In the genomic region with DNA sequence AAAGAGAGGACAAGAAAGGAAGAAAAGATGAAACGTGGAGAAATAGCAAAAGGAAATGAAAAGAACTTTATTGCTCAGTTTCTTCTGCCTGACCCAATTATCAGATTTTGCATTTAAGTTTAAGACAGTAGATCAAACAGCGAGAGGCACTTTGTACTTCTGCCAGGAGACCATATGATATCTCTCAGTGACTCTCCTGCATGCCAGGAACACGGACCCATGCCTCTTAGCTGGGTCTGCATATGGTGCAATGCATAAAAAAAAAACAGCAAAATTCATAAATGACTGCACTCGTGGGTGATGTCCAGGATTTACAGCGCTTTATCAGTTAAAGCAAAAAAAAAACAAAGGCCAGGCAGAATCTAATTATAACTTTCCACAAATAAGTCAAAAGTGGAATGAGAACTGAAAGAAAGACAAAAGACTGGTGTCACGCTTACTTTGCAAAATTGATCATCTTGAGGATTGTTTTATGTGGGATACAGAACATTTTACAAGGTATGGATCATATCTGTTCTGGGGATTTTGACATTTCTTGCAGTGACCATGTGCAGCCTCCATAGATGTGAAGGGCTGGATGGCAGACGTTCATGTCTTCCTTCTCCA, we compare ENCODE assay signal across 1 cellular context.
TF ChIP-seq lines count a peak whose summit lies in the region.

No MANE protein-coding gene starts in this region.

TF ChIP-seq in GM12878, 131 proteins besides CTCF, POLR2A, EP300 and RAD21 (continued from another document):
- TF ChIP-seq CREB1 (IDR thresholded peaks at IDR 0.05; ENCODE audit: low read depth) (no peak), SMAD5 (IDR thresholded peaks at IDR 0.05; ENCODE audit: low read depth) (no peak), ZSCAN29 (IDR thresholded peaks at IDR 0.05) (no peak), JUNB (IDR thresholded peaks at IDR 0.05) (peak; percentile 49), RUNX3 (IDR thresholded peaks at IDR 0.05; ENCODE audit: low read length) (peak; percentile 56), SREBF1 (IDR thresholded peaks at IDR 0.05; ENCODE audit: low read length) (no peak), TCF7 (IDR thresholded peaks at IDR 0.05; ENCODE audit: borderline replicate concordance) (no peak), NFIC (IDR thresholded peaks at IDR 0.05; ENCODE audit: low read depth, low read length) (peak; percentile 41; the same call in 1 of the 2 replicates), ATF7 (IDR thresholded peaks at IDR 0.05; ENCODE audit: low read depth) (no peak)
- TF ChIP-seq, protein P1, sequence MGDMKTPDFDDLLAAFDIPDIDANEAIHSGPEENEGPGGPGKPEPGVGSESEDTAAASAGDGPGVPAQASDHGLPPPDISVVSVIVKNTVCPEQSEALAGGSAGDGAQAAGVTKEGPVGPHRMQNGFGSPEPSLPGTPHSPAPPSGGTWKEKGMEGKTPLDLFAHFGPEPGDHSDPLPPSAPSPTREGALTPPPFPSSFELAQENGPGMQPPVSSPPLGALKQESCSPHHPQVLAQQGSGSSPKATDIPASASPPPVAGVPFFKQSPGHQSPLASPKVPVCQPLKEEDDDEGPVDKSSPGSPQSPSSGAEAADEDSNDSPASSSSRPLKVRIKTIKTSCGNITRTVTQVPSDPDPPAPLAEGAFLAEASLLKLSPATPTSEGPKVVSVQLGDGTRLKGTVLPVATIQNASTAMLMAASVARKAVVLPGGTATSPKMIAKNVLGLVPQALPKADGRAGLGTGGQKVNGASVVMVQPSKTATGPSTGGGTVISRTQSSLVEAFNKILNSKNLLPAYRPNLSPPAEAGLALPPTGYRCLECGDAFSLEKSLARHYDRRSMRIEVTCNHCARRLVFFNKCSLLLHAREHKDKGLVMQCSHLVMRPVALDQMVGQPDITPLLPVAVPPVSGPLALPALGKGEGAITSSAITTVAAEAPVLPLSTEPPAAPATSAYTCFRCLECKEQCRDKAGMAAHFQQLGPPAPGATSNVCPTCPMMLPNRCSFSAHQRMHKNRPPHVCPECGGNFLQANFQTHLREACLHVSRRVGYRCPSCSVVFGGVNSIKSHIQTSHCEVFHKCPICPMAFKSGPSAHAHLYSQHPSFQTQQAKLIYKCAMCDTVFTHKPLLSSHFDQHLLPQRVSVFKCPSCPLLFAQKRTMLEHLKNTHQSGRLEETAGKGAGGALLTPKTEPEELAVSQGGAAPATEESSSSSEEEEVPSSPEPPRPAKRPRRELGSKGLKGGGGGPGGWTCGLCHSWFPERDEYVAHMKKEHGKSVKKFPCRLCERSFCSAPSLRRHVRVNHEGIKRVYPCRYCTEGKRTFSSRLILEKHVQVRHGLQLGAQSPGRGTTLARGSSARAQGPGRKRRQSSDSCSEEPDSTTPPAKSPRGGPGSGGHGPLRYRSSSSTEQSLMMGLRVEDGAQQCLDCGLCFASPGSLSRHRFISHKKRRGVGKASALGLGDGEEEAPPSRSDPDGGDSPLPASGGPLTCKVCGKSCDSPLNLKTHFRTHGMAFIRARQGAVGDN (IDR thresholded peaks at IDR 0.05) = no peak
- TF ChIP-seq, protein P2, sequence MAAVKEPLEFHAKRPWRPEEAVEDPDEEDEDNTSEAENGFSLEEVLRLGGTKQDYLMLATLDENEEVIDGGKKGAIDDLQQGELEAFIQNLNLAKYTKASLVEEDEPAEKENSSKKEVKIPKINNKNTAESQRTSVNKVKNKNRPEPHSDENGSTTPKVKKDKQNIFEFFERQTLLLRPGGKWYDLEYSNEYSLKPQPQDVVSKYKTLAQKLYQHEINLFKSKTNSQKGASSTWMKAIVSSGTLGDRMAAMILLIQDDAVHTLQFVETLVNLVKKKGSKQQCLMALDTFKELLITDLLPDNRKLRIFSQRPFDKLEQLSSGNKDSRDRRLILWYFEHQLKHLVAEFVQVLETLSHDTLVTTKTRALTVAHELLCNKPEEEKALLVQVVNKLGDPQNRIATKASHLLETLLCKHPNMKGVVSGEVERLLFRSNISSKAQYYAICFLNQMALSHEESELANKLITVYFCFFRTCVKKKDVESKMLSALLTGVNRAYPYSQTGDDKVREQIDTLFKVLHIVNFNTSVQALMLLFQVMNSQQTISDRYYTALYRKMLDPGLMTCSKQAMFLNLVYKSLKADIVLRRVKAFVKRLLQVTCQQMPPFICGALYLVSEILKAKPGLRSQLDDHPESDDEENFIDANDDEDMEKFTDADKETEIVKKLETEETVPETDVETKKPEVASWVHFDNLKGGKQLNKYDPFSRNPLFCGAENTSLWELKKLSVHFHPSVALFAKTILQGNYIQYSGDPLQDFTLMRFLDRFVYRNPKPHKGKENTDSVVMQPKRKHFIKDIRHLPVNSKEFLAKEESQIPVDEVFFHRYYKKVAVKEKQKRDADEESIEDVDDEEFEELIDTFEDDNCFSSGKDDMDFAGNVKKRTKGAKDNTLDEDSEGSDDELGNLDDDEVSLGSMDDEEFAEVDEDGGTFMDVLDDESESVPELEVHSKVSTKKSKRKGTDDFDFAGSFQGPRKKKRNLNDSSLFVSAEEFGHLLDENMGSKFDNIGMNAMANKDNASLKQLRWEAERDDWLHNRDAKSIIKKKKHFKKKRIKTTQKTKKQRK (IDR thresholded peaks at IDR 0.05; ENCODE audit: low read depth, low read length) = no peak
- TF ChIP-seq, protein P3, sequence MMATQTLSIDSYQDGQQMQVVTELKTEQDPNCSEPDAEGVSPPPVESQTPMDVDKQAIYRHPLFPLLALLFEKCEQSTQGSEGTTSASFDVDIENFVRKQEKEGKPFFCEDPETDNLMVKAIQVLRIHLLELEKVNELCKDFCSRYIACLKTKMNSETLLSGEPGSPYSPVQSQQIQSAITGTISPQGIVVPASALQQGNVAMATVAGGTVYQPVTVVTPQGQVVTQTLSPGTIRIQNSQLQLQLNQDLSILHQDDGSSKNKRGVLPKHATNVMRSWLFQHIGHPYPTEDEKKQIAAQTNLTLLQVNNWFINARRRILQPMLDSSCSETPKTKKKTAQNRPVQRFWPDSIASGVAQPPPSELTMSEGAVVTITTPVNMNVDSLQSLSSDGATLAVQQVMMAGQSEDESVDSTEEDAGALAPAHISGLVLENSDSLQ (IDR thresholded peaks at IDR 0.05) = no peak
